Comparison of ENCODE assay signal across 7 cellular contexts in the genomic region with DNA sequence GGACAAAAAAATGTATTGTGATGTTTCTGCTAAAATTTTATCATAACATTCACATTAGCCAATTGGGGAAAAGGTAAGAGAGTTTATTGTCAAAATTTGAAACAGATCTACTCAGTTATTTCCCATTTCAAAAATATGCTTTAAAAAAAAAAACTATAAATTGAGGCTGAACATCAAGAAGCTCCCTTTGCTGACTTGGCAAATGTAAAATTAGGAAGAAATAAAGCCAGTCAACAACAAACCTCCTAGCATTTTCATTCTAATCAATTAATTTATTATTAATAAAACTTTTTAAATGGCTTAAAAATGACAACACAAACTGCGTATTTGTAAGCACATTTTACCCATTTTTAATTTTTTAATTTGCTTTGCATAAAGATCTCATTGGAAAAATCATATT.
"Had no signal": no experiment of that assay in that cellular context is flagged by ENCODE, and none has a peak within 500 bp of the region (broad histone marks: within the 10 kb centered on the region; RNA-seq: fewer than 3 reads in every experiment).

No MANE protein-coding gene starts in this region.

- ATAC-seq: GM12878 had no signal

- FAIRE-seq: G401.6, GM12878, GM12892, GM18507, GM19239 had no signal

- DNase-seq: GDM1, GF-D8 had no signal

- H3K4me3 ChIP-seq: GM12878 had no signal
